Comparison of ENCODE assay signal across 24 cellular contexts in genomic region chr6:13380761-13381160, GRCh38.
"Had no signal": no experiment of that assay in that cellular context is flagged by ENCODE, and none has a peak within 500 bp of the region (broad histone marks: within the 10 kb centered on the region; RNA-seq: fewer than 3 reads in every experiment).

No MANE protein-coding gene starts in this region.

- ATAC-seq: activated T-cell treated with anti-CD3 and anti-CD28 coated beads, Interleukin-2, amount 50 U/mL, for 72 hours; heart left ventricle; left lobe of liver; naive thymus-derived CD8-positive, alpha-beta T cell; stimulated activated naive CD8-positive, alpha-beta T cell treated with anti-CD3 and anti-CD28 coated beads, Interleukin-15, Interleukin-2, amounts not matched to agents 100 U/mL and 50 U/mL, for 24 hours; T-cell; upper lobe of right lung had no signal

- H3K27me3 ChIP-seq: heart left ventricle, neutrophil, ovary, thyroid gland, upper lobe of right lung had no signal

- FAIRE-seq: keratinocyte, TTC549 had no signal

- DNase-seq: activated CD4-positive, alpha-beta memory T cell treated with anti-CD3 and anti-CD28 coated beads for 36 hours; activated CD4-positive, alpha-beta T cell treated with anti-CD3 and anti-CD28 coated beads for 48 hours; activated effector memory CD4-positive, alpha-beta T cell treated with Interleukin-2 at 50 U/mL for 16 hours; activated naive CD4-positive, alpha-beta T cell treated with anti-CD3 and anti-CD28 coated beads for 36 hours; activated naive CD8-positive, alpha-beta T cell treated with anti-CD3 and anti-CD28 coated beads, Interleukin-2, amount 10 ng/mL, durations not matched to agents 7 days and 5 days; activated T-cell treated with anti-CD3 and anti-CD28 coated beads, Interleukin-2, amount 50 U/mL, for 72 hours; amygdala; cerebellar nuclear complex; heart left ventricle; naive thymus-derived CD8-positive, alpha-beta T cell; ovary; stimulated activated CD4-positive, alpha-beta T cell treated with anti-CD3 and anti-CD28 coated beads, Interleukin-4, amount 100 ng/mL, for 4 hours; stimulated activated naive CD8-positive, alpha-beta T cell treated with anti-CD3 and anti-CD28 coated beads, Interleukin-15, Interleukin-2, amounts not matched to agents 100 U/mL and 50 U/mL, for 24 hours; substantia nigra; T-cell; thyroid gland; upper lobe of right lung had no signal

- H3K4me3 ChIP-seq: coronary artery, heart left ventricle, ovary, prostate gland, thyroid gland, upper lobe of right lung had no signal

- H3K27ac ChIP-seq: coronary artery, epithelial cell of prostate, heart left ventricle, neutrophil, ovary, prostate gland, thyroid gland had no signal

- H3K36me3 ChIP-seq: neutrophil, ovary, prostate gland, thyroid gland, upper lobe of right lung had no signal

- H3K9me3 ChIP-seq: neutrophil, ovary, prostate gland, thyroid gland, upper lobe of right lung had no signal
